ENCODE assay signal across 1 cellular context in the genomic region with DNA sequence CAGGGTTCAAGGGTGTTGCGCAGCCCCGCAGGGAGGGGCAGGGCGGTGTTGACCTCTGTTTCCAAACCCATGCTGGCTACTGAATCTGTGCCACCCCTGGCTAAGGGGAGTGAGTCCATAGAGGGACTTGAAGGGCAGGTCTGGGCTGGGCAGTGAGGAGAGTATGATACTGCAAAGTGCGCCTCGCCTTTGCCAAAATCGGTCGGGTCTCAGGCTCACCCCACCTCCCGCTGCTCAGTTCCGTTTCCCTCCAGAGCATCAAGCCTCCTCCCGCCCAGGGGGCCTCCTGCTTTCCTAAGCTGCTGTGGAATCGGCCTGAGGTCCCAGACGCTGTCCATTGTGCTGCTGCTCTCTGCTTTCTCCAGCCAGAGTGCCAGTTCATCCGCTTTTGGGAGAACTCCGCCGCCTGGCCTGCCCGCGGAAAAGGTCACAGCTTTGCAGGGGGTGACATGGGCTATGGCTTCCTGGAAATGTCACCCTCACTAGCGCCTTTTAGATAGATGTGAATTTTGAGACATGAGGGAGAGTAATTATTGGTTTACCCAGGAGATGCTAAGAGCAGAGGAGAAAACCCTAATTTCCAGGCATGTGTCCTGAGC.
TF ChIP-seq lines count a peak whose summit lies in the region.

No MANE protein-coding gene starts in this region.

TF ChIP-seq in GM12878, 131 proteins besides CTCF, POLR2A, EP300 and RAD21 (continued from another document):
- no peak for TF ChIP-seq PBX3 (IDR thresholded peaks at IDR 0.05; ENCODE audit: insufficient replicate concordance, low read depth, low read length)
- no peak for TF ChIP-seq KAT2A (conservative IDR thresholded peaks at IDR 0.05; ENCODE audit: control insufficient read depth, low read depth, low read length)
